Comparison of ENCODE assay signal across 11 cellular contexts in the genomic region with DNA sequence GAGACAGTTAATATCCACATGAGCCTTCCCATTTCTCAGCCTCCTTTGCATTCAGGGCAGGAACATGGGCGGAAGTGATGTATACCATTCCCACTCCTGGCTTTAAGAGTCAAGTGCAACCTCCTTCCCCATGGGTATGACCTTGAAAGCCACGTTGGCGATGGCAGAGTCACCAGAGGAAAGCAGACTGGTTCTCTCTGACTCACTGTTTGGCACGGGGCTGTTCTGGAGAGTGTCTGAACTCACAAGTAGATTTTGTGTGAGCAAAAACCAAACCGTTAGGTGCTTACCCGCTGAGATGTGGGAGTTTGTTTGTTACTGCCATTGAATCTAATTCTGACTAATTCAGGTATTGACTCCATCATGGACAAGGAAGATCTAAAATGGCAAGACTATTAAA. TPM values are rescaled to one million over a fixed set of nuclear protein-coding genes. Genes with fewer than 3 reads are reported as not detected.
A peak's percentile ranks its signal among the peaks of the same experiment; 100 is the strongest.
DNase-seq lines count a peak whose midpoint lies in the region; ATAC-seq lines count a peak whose summit lies in the region.
"Had no signal": no experiment of that assay in that cellular context is flagged by ENCODE, and none has a peak within 500 bp of the region (broad histone marks: within the 10 kb centered on the region; RNA-seq: fewer than 3 reads in every experiment).

No MANE protein-coding gene starts in this region.

- no peaks in the 10 kb centered on the region for H3K36me3 ChIP-seq in SJCRH30

- DNase-seq in activated naive CD4-positive, alpha-beta T cell treated with anti-CD3 and anti-CD28 coated beads, Interleukin-2, amount 50 U/mL, for 16 hours, result peak; percentile 61
- peak; percentile 38 to 66 (median 61) for DNase-seq in stimulated activated CD4-positive, alpha-beta T cell treated with anti-CD3 and anti-CD28 coated beads, TNF-alpha, amount 100 ng/mL, for 24 hours (ENCODE audit: low read depth in 3 of 3)
- DNase-seq in DMS79 treated with DMSO at 0.1 percent for 48 hours (lab: John Stamatoyannopoulos, UW) (no peak), SJCRH30 (no peak), CD1c-positive myeloid dendritic cell (ENCODE audit: extremely low spot score) (no peak)
- DNase-seq: NCI-H345 had no signal

- H3K27ac ChIP-seq in SJCRH30, result no peak overlapping the region

- no peaks in the 10 kb centered on the region for H3K9me3 ChIP-seq in SJCRH30 (replicated peaks)

- no peaks in the 10 kb centered on the region for H3K27me3 ChIP-seq in SJCRH30

- H3K4me1 ChIP-seq in SJCRH30, result no peaks in the 10 kb centered on the region

- ATAC-seq in GM18907 (IDR thresholded peaks at IDR 0.05; ENCODE audit: unreplicated experiment), result peak; percentile 64
- peak; percentile 58 for ATAC-seq in HG03064 (IDR thresholded peaks at IDR 0.05; ENCODE audit: low read depth, unreplicated experiment)
- no peak for ATAC-seq in HG02840 (IDR thresholded peaks at IDR 0.05; ENCODE audit: low FRiP score, unreplicated experiment)

- H3K4me3 ChIP-seq in SJCRH30, result no peak overlapping the region

RNA-seq across cellular contexts. Expression of a gene that starts 36.7 kb away (rescaled TPM):
- total RNA-seq in SJCRH30 (2014; rRNA removed; shearing (Covaris generic)), result not detected in 2 replicates
- total RNA-seq: epithelial cell of proximal tubule, mononuclear cell had no signal

Comparison
In these comparisons a context has a peak if more than half of its experiments do, and no peak if none do; other contexts are left out.
1. DNase-seq: peak in activated naive CD4-positive, alpha-beta T cell treated with anti-CD3 and anti-CD28 coated beads, Interleukin-2, amount 50 U/mL, for 16 hours (single experiment) and stimulated activated CD4-positive, alpha-beta T cell treated with anti-CD3 and anti-CD28 coated beads, TNF-alpha, amount 100 ng/mL, for 24 hours (3 of 3); none in DMS79 treated with DMSO at 0.1 percent for 48 hours (single experiment), SJCRH30 (0 of 2) and CD1c-positive myeloid dendritic cell (single experiment).